24 cellular contexts compared by ENCODE assay signal in the genomic region with DNA sequence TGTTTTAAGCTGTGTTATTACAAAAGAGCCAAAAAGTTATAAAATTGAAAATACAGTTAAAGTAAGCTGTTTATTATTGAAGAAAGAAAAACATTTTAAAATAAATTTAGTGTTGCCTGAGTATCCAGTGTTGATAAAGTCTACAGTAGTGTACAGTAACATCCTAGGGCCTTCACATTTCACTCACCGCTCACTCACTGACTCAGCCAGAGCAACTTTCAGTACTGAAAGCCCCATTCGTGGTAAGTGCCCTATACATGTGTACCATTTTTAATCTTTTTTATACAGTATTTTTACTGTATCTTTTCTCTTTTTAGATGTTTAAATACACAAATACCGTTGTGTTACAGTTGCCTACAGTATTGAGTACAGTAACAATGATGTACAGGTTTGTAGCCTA. TPM values are rescaled to one million over a fixed set of nuclear protein-coding genes. Genes with fewer than 3 reads are reported as not detected.
DNase-seq lines count a peak whose midpoint lies in the region; ATAC-seq, FAIRE-seq and TF ChIP-seq lines count a peak whose summit lies in the region.
"Had no signal": no experiment of that assay in that cellular context is flagged by ENCODE, and none has a peak within 500 bp of the region (broad histone marks: within the 10 kb centered on the region; RNA-seq: fewer than 3 reads in every experiment).

No MANE protein-coding gene starts in this region.

- no peak for TF ChIP-seq POLR2A in IMR-90 (IDR thresholded peaks at IDR 0.05; ENCODE audit: low read depth, low read length)

- CTCF ChIA-PET in IMR-90 (lab: Yijun Ruan, JAX) = interaction anchor here (1.1 kb wide), 1 partner anchor 66 kb away, joined by 4 read pairs; no protein-coding TSS in a partner anchor

- H3K18ac ChIP-seq in IMR-90 (ENCODE audit: low read depth, low read length) (no peak overlapping the region), neuronal stem cell (ENCODE audit: low read length) (no peak overlapping the region)

- DNase-seq in activated T-cell treated with anti-CD3 and anti-CD28 coated beads, Interleukin-2, amount 50 U/mL, for 72 hours = peak; percentile 5 to 6
- no peak for DNase-seq in activated T-cell treated with anti-CD3 and anti-CD28 coated beads, Interleukin-2, amount 50 U/mL, for 1 hour
- no peak for DNase-seq in IMR-90
- DNase-seq in DMS79 treated with DMSO at 0.1 percent for 48 hours (lab: John Stamatoyannopoulos, UW) = no peak
- no peak for DNase-seq in neuronal stem cell (ENCODE audit: low spot score)
- DNase-seq: CD8-positive, alpha-beta T cell; DMS 273 treated with DMSO at 0.1 percent for 48 hours; DMS79; GM23248; H7; KBM-7; MG63; NCI-H1105 treated with DMSO at 0.1 percent for 48 hours; NCI-H146; NCI-H1930; NCI-H2107; NCI-H524; NCI-H748 treated with DMSO at 0.1 percent for 48 hours; PC-3; SK-N-SH had no signal

- intact Hi-C loops in IMR-90 (cut with micrococcal nuclease) = no loop called here

- BruUV-seq in IMR-90 (replicated peaks; lab: Mats Ljungman, UMichigan) = no TSS peak

- no peak overlapping the region for H2BK20ac ChIP-seq in IMR-90 (ENCODE audit: low read depth, low read length)

- H3K27me3 Mint-ChIP-seq in activated T-cell treated with anti-CD3 and anti-CD28 coated beads, Interleukin-2, amount 50 U/mL, for 72 hours (ENCODE audit: low read depth) = no peaks in the 10 kb centered on the region
- H3K27me3 Mint-ChIP-seq: B cell had no signal

- no peak overlapping the region for H3K27ac Mint-ChIP-seq in activated T-cell treated with anti-CD3 and anti-CD28 coated beads, Interleukin-2, amount 50 U/mL, for 72 hours
- H3K27ac Mint-ChIP-seq: B cell; CD8-positive, alpha-beta T cell had no signal

- H4K91ac ChIP-seq in IMR-90 (ENCODE audit: insufficient read depth, low read depth, low read length) (no peak overlapping the region), neuronal stem cell (ENCODE audit: low read depth, low read length, poor library complexity) (no peak overlapping the region)

- no peaks in the 10 kb centered on the region for H3K9me3 Mint-ChIP-seq in activated T-cell treated with anti-CD3 and anti-CD28 coated beads, Interleukin-2, amount 50 U/mL, for 72 hours
- H3K9me3 Mint-ChIP-seq: CD8-positive, alpha-beta T cell had no signal

- no peak overlapping the region for H2AK9ac ChIP-seq in IMR-90 (replicated peaks; ENCODE audit: low read depth, low read length, poor library complexity)

- no peak overlapping the region for H3K56ac ChIP-seq in IMR-90 (ENCODE audit: extremely low read depth, insufficient read depth, low read length)

- no peak for TF ChIP-seq RAD21 in IMR-90 (IDR thresholded peaks at IDR 0.05; ENCODE audit: low read length)

- no peak overlapping the region for H3K4me3 Mint-ChIP-seq in activated T-cell treated with anti-CD3 and anti-CD28 coated beads, Interleukin-2, amount 50 U/mL, for 72 hours
- H3K4me3 Mint-ChIP-seq: B cell; CD8-positive, alpha-beta T cell had no signal

- no peaks in the 10 kb centered on the region for H3K9me3 ChIP-seq in IMR-90 (ENCODE audit: control insufficient read depth, insufficient read depth, low read length)
- H3K9me3 ChIP-seq in neuronal stem cell (replicated peaks in 1 of 2; ENCODE audit: control insufficient read depth in 2 of 2, insufficient read depth in 1 of 2, low read depth in 1 of 2, low read length in 2 of 2) = peaks cover 0 to 4% of the 10 kb centered on the region in 2 donors
- H3K9me3 ChIP-seq: MG63, SK-N-SH had no signal

- in situ Hi-C loops in IMR-90 (cut with MboI; ENCODE audit: low sequenced_read_pairs) = no loop called here

- no peaks in the 10 kb centered on the region for H4K20me1 ChIP-seq in IMR-90 (ENCODE audit: insufficient read depth, low read length)

- H3K79me1 ChIP-seq in IMR-90 (ENCODE audit: low read depth in 1 of 2, low read length in 2 of 2) (peaks cover 2 to 11% of the 10 kb centered on the region in 2 experiments), neuronal stem cell (ENCODE audit: low read depth, low read length) (peaks cover 1% of the 10 kb centered on the region)

- H2BK12ac ChIP-seq in neuronal stem cell (ENCODE audit: low read length) = no peak overlapping the region

- dilution Hi-C loops in IMR-90 (cut with HindIII; ENCODE audit: low sequenced_read_pairs, unreplicated experiment) = no loop called here

- WGBS in IMR-90 (ENCODE audit: extremely low coverage in 2 of 2, insufficient read length in 1 of 2), 2 experiments = no CpG with 5 or more reads among the region's 3 CpGs
- WGBS in neuronal stem cell (ENCODE audit: extremely low coverage in 2 of 2, insufficient read length in 2 of 2, insufficient replicate concordance in 1 of 2), 2 donors = no CpG with 5 or more reads among the region's 3 CpGs

- H3K23ac ChIP-seq in IMR-90 (ENCODE audit: low read depth, low read length) (peak overlapping the region; percentile 57; the same call in 1 of the 2 replicates), neuronal stem cell (ENCODE audit: low read depth, low read length, poor library complexity) (no peak overlapping the region)

- POLR2A ChIA-PET in IMR-90 (lab: Charles Lee; ENCODE audit: unreplicated experiment) = interaction anchor here (0.6 kb wide), 1 partner anchor 35 kb away, joined by 5 read pairs; no protein-coding TSS in a partner anchor

- no peaks in the 10 kb centered on the region for H3K4me1 Mint-ChIP-seq in activated T-cell treated with anti-CD3 and anti-CD28 coated beads, Interleukin-2, amount 50 U/mL, for 72 hours (ENCODE audit: low read depth)

- H2BK5ac ChIP-seq in IMR-90 (ENCODE audit: low read depth, low read length, poor library complexity, severe bottlenecking) = no peak overlapping the region
- H2BK5ac ChIP-seq in neuronal stem cell (ENCODE audit: low read length) = no peak overlapping the region

- H3K4ac ChIP-seq in IMR-90 (ENCODE audit: low read depth, low read length) = no peak overlapping the region
- no peak overlapping the region for H3K4ac ChIP-seq in neuronal stem cell (ENCODE audit: low read length)

- H3K4me3 ChIP-seq in IMR-90 (ENCODE audit: insufficient read depth, low read depth, low read length) = no peak overlapping the region
- no peak overlapping the region for H3K4me3 ChIP-seq in neuronal stem cell (ENCODE audit: low read length in 2 of 2)
- H3K4me3 ChIP-seq: GM23248, MG63 had no signal

- H3K14ac ChIP-seq in IMR-90 (replicated peaks; ENCODE audit: low read depth, low read length) (no peak overlapping the region), neuronal stem cell (ENCODE audit: low read length) (no peak overlapping the region)

- H4K8ac ChIP-seq in IMR-90 (ENCODE audit: low read depth in 2 of 2, low read length in 2 of 2) (no peak overlapping the region), neuronal stem cell (ENCODE audit: low read depth, low read length) (no peak overlapping the region)

- no peaks in the 10 kb centered on the region for H3K4me1 ChIP-seq in IMR-90 (ENCODE audit: control insufficient read depth, insufficient read depth, low read length)
- H3K4me1 ChIP-seq in neuronal stem cell (ENCODE audit: control insufficient read depth in 2 of 2, insufficient read depth in 1 of 2, low read depth in 1 of 2, low read length in 2 of 2) = no peaks in the 10 kb centered on the region

- H3K4me2 ChIP-seq in IMR-90 (ENCODE audit: low read depth, low read length) (no peak overlapping the region), neuronal stem cell (ENCODE audit: insufficient read depth, low read length, poor library complexity, severe bottlenecking) (no peak overlapping the region)
- H3K4me2 ChIP-seq: SK-N-SH had no signal

- peak; percentile 64 to 66 for ATAC-seq in activated T-cell treated with anti-CD3 and anti-CD28 coated beads, Interleukin-2, amount 50 U/mL, for 72 hours (replicated peaks in 1 of 2)
- ATAC-seq in IMR-90 (ENCODE audit: low read depth) = 0 out of 2 replicates have a peak, but pooled peaks have one; percentile 27
- ATAC-seq: CD8-positive, alpha-beta T cell; PC-3 had no signal

- no peak overlapping the region for H2BK15ac ChIP-seq in IMR-90 (ENCODE audit: low read depth, low read length)
- H2BK15ac ChIP-seq in neuronal stem cell (ENCODE audit: low read length) = no peak overlapping the region

- no peak for TF ChIP-seq CTCF in IMR-90 (conservative IDR thresholded peaks at IDR 0.05; ENCODE audit: low read depth, low read length)

- no peak overlapping the region for H2AK5ac ChIP-seq in IMR-90 (ENCODE audit: low read depth, low read length)
- H2AK5ac ChIP-seq in neuronal stem cell (ENCODE audit: low read depth, low read length) = no peak overlapping the region

- H3K36me3 ChIP-seq in IMR-90 (ENCODE audit: control insufficient read depth, insufficient read depth, low read length) (no peaks in the 10 kb centered on the region), neuronal stem cell (replicated peaks in 1 of 2; ENCODE audit: control insufficient read depth in 2 of 2, insufficient read depth in 2 of 2, low read length in 2 of 2) (peaks cover 8 to 98% of the 10 kb centered on the region in 2 donors)

- no peaks in the 10 kb centered on the region for H3K27me3 ChIP-seq in IMR-90 (ENCODE audit: control insufficient read depth, insufficient read depth, low read length)
- no peaks in the 10 kb centered on the region for H3K27me3 ChIP-seq in neuronal stem cell (ENCODE audit: control insufficient read depth in 3 of 3, insufficient read depth in 3 of 3, low read depth in 1 of 3, low read length in 3 of 3)
- H3K27me3 ChIP-seq: MG63 had no signal

- peaks cover 5 to 43% of the 10 kb centered on the region in 2 donors for H3K36me3 Mint-ChIP-seq in activated T-cell treated with anti-CD3 and anti-CD28 coated beads, Interleukin-2, amount 50 U/mL, for 72 hours (ENCODE audit: insufficient read depth in 2 of 2)

- H2AFZ ChIP-seq in IMR-90 (replicated peaks; ENCODE audit: low read length, poor library complexity) = no peak overlapping the region
- H2AFZ ChIP-seq in neuronal stem cell (ENCODE audit: low read length) = no peak overlapping the region
- H2AFZ ChIP-seq: GM23248 had no signal

- no peak overlapping the region for H2BK120ac ChIP-seq in IMR-90 (ENCODE audit: low read depth, low read length)
- H2BK120ac ChIP-seq in neuronal stem cell (ENCODE audit: low read depth, low read length) = no peak overlapping the region

- FAIRE-seq in G401.6 (lab: Jason Lieb, UNC) (peak; percentile 52), islet of Langerhans (lab: Jason Lieb, UNC) (peak; percentile 43)

- H3K27ac ChIP-seq in IMR-90 (ENCODE audit: insufficient read depth, low read length) (no peak overlapping the region), neuronal stem cell (replicated peaks; ENCODE audit: low read length) (no peak overlapping the region)
- H3K27ac ChIP-seq: C4-2B, GM23248 had no signal

- no peak overlapping the region for H4K5ac ChIP-seq in IMR-90 (ENCODE audit: low read depth, low read length)

- H3K9ac ChIP-seq in IMR-90 (ENCODE audit: low read depth, low read length) = no peak overlapping the region
- H3K9ac ChIP-seq in neuronal stem cell (ENCODE audit: low read depth, low read length, poor library complexity) = no peak overlapping the region
- H3K9ac ChIP-seq: GM23248, SK-N-SH had no signal

- H3K9me1 ChIP-seq in IMR-90 (ENCODE audit: insufficient read depth, low read length) = no peaks in the 10 kb centered on the region; the same call in 1 of the 2 replicates

RNA-seq across cellular contexts. Expression of a gene that starts 35.0 kb away (rescaled TPM):
- total RNA-seq in activated T-cell treated with anti-CD3 and anti-CD28 coated beads, Interleukin-2, amount 50 U/mL, for 72 hours = 10 to 100 TPM; 57.7 to 63.9 TPM
- 9.1 and 10.6 TPM in 2 replicates for total RNA-seq in IMR-90 (2012; rRNA removed)
- 8.2 and 9.2 TPM in 2 replicates for polyA plus RNA-seq in IMR-90 (2012; rRNA removed)
- 2.0 and 2.2 TPM in 2 replicates for polyA plus RNA-seq in IMR-90 (2012; cell fraction: cytosol; rRNA removed)
- polyA plus RNA-seq in IMR-90 (2012; cell fraction: nucleus; rRNA removed; ENCODE audit: low replicate concordance) = 2.6 and 12.8 TPM in 2 replicates
- polyA plus RNA-seq in neuronal stem cell (2013, experiment 1 of 2) = 32.8 TPM
- polyA plus RNA-seq in neuronal stem cell (2013, experiment 2 of 2) = 34.6 TPM

Comparison
In these comparisons a context has a peak if more than half of its experiments do, and no peak if none do; other contexts are left out.
1. DNase-seq: peak in activated T-cell treated with anti-CD3 and anti-CD28 coated beads, Interleukin-2, amount 50 U/mL, for 72 hours (2 of 2); none in activated T-cell treated with anti-CD3 and anti-CD28 coated beads, Interleukin-2, amount 50 U/mL, for 1 hour (single experiment), IMR-90 (single experiment), DMS79 treated with DMSO at 0.1 percent for 48 hours (single experiment) and neuronal stem cell (single experiment).